In the genomic region with DNA sequence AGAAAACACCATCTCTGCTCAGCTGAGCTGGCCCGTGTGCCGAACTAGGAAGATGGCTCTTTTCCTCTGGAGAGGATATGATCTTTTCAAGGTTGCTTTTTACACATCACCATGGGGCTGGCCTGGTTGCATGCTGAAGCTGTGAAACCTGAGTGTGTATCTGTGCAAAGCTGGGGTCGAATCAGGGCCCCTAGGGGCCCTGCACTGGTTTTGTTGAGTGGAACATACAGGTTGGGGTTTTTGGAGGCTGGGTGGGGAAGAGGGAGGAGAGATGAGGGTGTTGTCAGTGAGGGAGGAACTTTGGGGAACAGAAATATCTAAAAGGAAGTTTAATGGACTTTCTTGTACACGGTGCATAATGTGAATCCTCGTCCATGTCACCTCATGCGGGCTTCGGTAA, we compare ENCODE assay signal across 23 cellular contexts.
DNase-seq lines count a peak whose midpoint lies in the region; ATAC-seq and TF ChIP-seq lines count a peak whose summit lies in the region.
"Had no signal": no experiment of that assay in that cellular context is flagged by ENCODE, and none has a peak within 500 bp of the region (broad histone marks: within the 10 kb centered on the region; RNA-seq: fewer than 3 reads in every experiment).

No MANE protein-coding gene starts in this region.

- H3K4me2 ChIP-seq in OCI-LY3 (ENCODE audit: low read length), result 0 out of 2 replicates have a peak overlapping the region, but pooled peaks have one; percentile 7
- H3K4me2 ChIP-seq: GM23338 had no signal

- no peaks in the 10 kb centered on the region for H3K79me2 ChIP-seq in OCI-LY3 (ENCODE audit: low read length)

- no peaks in the 10 kb centered on the region for H4K20me1 ChIP-seq in OCI-LY3 (ENCODE audit: insufficient read depth, low read length)

- POLR2A ChIA-PET in naive thymus-derived CD4-positive, alpha-beta T cell (lab: Charles Lee), result no interaction called here

- TF ChIP-seq CTCF in OCI-LY3 (IDR thresholded peaks at IDR 0.05; ENCODE audit: low read depth, low read length) (no peak), BE2C (IDR thresholded peaks at IDR 0.05; ENCODE audit: low read depth, low read length) (no peak)

- DNase-seq in SIG-M5 treated with dmso at 0.1 percent for 504 hours (lab: John Stamatoyannopoulos, UW; ENCODE audit: unreplicated experiment), result peak; percentile 53
- no peak for DNase-seq in SIG-M5 (lab: John Stamatoyannopoulos, UW)
- DNase-seq in naive thymus-derived CD4-positive, alpha-beta T cell, result no peak
- DNase-seq in posterior vena cava (ENCODE audit: low spot score), result no peak
- DNase-seq in NCI-H1092 treated with DMSO at 0.1 percent for 48 hours (lab: John Stamatoyannopoulos, UW), result no peak
- no peak for DNase-seq in DMS 273 (lab: John Stamatoyannopoulos, UW; ENCODE audit: unreplicated experiment)
- no peak for DNase-seq in BE2C
- DNase-seq: AML-193; Calu3; CD4-positive, alpha-beta memory T cell; DMS53; EL; HCEC 1CT; NCI-H1105; NCI-H1694; NCI-H2081 treated with DMSO at 0.1 percent for 48 hours; NCI-H446 treated with DMSO at 0.1 percent for 48 hours; NCI-H69; SHP77; T-cell had no signal

- no peak overlapping the region for H3K4me3 Mint-ChIP-seq in naive thymus-derived CD4-positive, alpha-beta T cell
- H3K4me3 Mint-ChIP-seq: CD4-positive, alpha-beta memory T cell; GM23338; T-cell had no signal

- H3K27me3 ChIP-seq in OCI-LY3 (ENCODE audit: low read depth, low read length) (no peaks in the 10 kb centered on the region), BE2C (no peaks in the 10 kb centered on the region)
- no peaks in the 10 kb centered on the region for H3K27me3 ChIP-seq in naive thymus-derived CD4-positive, alpha-beta T cell (ENCODE audit: control insufficient read depth in 2 of 2, insufficient read depth in 2 of 2, low read length in 2 of 2)

- peaks cover 17% of the 10 kb centered on the region for H3K4me1 ChIP-seq in OCI-LY3 (ENCODE audit: low read length)
- no peaks in the 10 kb centered on the region for H3K4me1 ChIP-seq in naive thymus-derived CD4-positive, alpha-beta T cell (ENCODE audit: control insufficient read depth in 2 of 2, insufficient read depth in 2 of 2, low read length in 2 of 2)
- H3K4me1 ChIP-seq in BE2C, result no peaks in the 10 kb centered on the region

- intact Hi-C loops in naive thymus-derived CD4-positive, alpha-beta T cell (cut with micrococcal nuclease), result no loop called here
- intact Hi-C loops in posterior vena cava (cut with DNase I), result no loop called here

- H2AFZ ChIP-seq in OCI-LY3 (ENCODE audit: low read depth, low read length), result 0 out of 2 replicates have a peak overlapping the region, but pooled peaks have one; percentile 21
- H2AFZ ChIP-seq: GM23338 had no signal

- ATAC-seq in naive thymus-derived CD4-positive, alpha-beta T cell, result peak; percentile 31
- ATAC-seq: GM23338, T-cell had no signal

- H3K9me3 Mint-ChIP-seq in naive thymus-derived CD4-positive, alpha-beta T cell, result peaks cover 0 to 6% (median 0%) of the 10 kb centered on the region in 11 donors
- H3K9me3 Mint-ChIP-seq: CD4-positive, alpha-beta memory T cell; GM23338; T-cell had no signal

- H3K36me3 Mint-ChIP-seq in naive thymus-derived CD4-positive, alpha-beta T cell, result peaks cover 11 to 56% (median 28%) of the 10 kb centered on the region in 5 donors

- H3K27ac Mint-ChIP-seq in naive thymus-derived CD4-positive, alpha-beta T cell, result no peak overlapping the region
- H3K27ac Mint-ChIP-seq: GM23338, T-cell had no signal

- CTCF ChIA-PET in naive thymus-derived CD4-positive, alpha-beta T cell (lab: Charles Lee), result no interaction called here

- H3K9ac ChIP-seq in OCI-LY3 (ENCODE audit: low read length), result no peak overlapping the region

- H3K36me3 ChIP-seq in OCI-LY3 (replicated peaks; ENCODE audit: low read depth, low read length) (no peaks in the 10 kb centered on the region), BE2C (no peaks in the 10 kb centered on the region)
- no peaks in the 10 kb centered on the region for H3K36me3 ChIP-seq in naive thymus-derived CD4-positive, alpha-beta T cell (ENCODE audit: control insufficient read depth in 2 of 3, insufficient read depth in 3 of 3, low read length in 3 of 3)

- H3K27ac ChIP-seq in OCI-LY3 (ENCODE audit: low read length), result no peak overlapping the region
- H3K27ac ChIP-seq in naive thymus-derived CD4-positive, alpha-beta T cell (ENCODE audit: low read depth, low read length), result no peak overlapping the region
- H3K27ac ChIP-seq: 22Rv1 had no signal

- H3K27me3 Mint-ChIP-seq in naive thymus-derived CD4-positive, alpha-beta T cell, result no peaks in the 10 kb centered on the region
- H3K27me3 Mint-ChIP-seq: CD4-positive, alpha-beta memory T cell; T-cell had no signal

- H3K9me3 ChIP-seq in OCI-LY3 (ENCODE audit: insufficient read depth, low read length), result no peaks in the 10 kb centered on the region
- no peaks in the 10 kb centered on the region for H3K9me3 ChIP-seq in naive thymus-derived CD4-positive, alpha-beta T cell (ENCODE audit: control insufficient read depth in 2 of 3, low read length in 3 of 3)
- no peaks in the 10 kb centered on the region for H3K9me3 ChIP-seq in BE2C

- H3K4me1 Mint-ChIP-seq in naive thymus-derived CD4-positive, alpha-beta T cell, result peaks cover 0 to 2% (median 0%) of the 10 kb centered on the region in 7 donors

- no peak overlapping the region for H3K4me3 ChIP-seq in OCI-LY3 (ENCODE audit: low read length)
- no peak overlapping the region for H3K4me3 ChIP-seq in naive thymus-derived CD4-positive, alpha-beta T cell (ENCODE audit: low read length)
- no peak overlapping the region for H3K4me3 ChIP-seq in BE2C (ENCODE audit: low read depth, low read length)
- H3K4me3 ChIP-seq: GM23338 had no signal
